ENCODE assay signal across 8 cellular contexts in genomic region chr19:5827891-5828660, GRCh38. TPM values are rescaled to one million over a fixed set of nuclear protein-coding genes. Genes with fewer than 3 reads are reported as not detected.
A peak's percentile ranks its signal among the peaks of the same experiment; 100 is the strongest.
DNase-seq lines count a peak whose midpoint lies in the region; ATAC-seq, FAIRE-seq and TF ChIP-seq lines count a peak whose summit lies in the region.

No MANE protein-coding gene starts in this region.

- H3K27ac ChIP-seq in A549 = peak overlapping the region; percentile 91 to 98

- POLR2A ChIA-PET in A549 (lab: Yijun Ruan, JAX) = interaction anchor here (0.5 to 2.7 kb wide), 32 partner anchors 9 to 438 kb away, joined by 3 to 42 read pairs (median 4); partner anchors contain the start of genes DUS3L, FUT5, FUT6 and NDUFA11

- TF ChIP-seq EP300 in A549 (IDR thresholded peaks at IDR 0.05) = no peak

- H3K4me3 Mint-ChIP-seq in central memory CD8-positive, alpha-beta T cell = peak overlapping the region; percentile 87

- H3K27ac Mint-ChIP-seq in central memory CD8-positive, alpha-beta T cell (ENCODE audit: low read depth) = peak overlapping the region; percentile 82

- H3K36me3 Mint-ChIP-seq in central memory CD8-positive, alpha-beta T cell (ENCODE audit: insufficient read depth) = peaks cover 14% of the 10 kb centered on the region

- TF ChIP-seq CTCF in A549 (IDR thresholded peaks at IDR 0.05) = no peak

- ATAC-seq in A549 (peak; percentile 73 to 81), GM18858 (IDR thresholded peaks at IDR 0.05; ENCODE audit: unreplicated experiment) (peak; percentile 64), HG03060 (IDR thresholded peaks at IDR 0.05; ENCODE audit: low read depth, unreplicated experiment) (peak; percentile 58)
- ATAC-seq in central memory CD8-positive, alpha-beta T cell (replicated peaks; ENCODE audit: extremely low read depth, poor library complexity, severe bottlenecking) = peak; percentile 80

- peaks cover 19% of the 10 kb centered on the region for H3K4me1 ChIP-seq in A549

- no peak for TF ChIP-seq RAD21 in A549 (conservative IDR thresholded peaks at IDR 0.05 in 1 of 2, IDR thresholded peaks at IDR 0.05 in 1 of 2)

- H3K9me3 Mint-ChIP-seq in central memory CD8-positive, alpha-beta T cell = peaks cover 5% of the 10 kb centered on the region

- TF ChIP-seq POLR2A in A549 (IDR thresholded peaks at IDR 0.05; ENCODE audit: low read length) = peak; percentile 96

- H3K4me1 Mint-ChIP-seq in central memory CD8-positive, alpha-beta T cell = peaks cover 16% of the 10 kb centered on the region

- WGBS in A549 (ENCODE audit: missing lambda C conversion rate) = 4% methylated on average over 12 of the region's 91 CpGs

- FAIRE-seq in A549 (lab: Jason Lieb, UNC) = no peak

- peak; percentile 89 to 93 for DNase-seq in A549 (ENCODE audit: low read depth in 1 of 2, low spot score in 1 of 2)
- DNase-seq in NCI-H2171 treated with DMSO at 0.1 percent for 48 hours (lab: John Stamatoyannopoulos, UW) = peak; percentile 95
- peak; percentile 83 to 87 (median 85) for DNase-seq in activated CD4-positive, CD25-positive, alpha-beta regulatory T cell (lab: John Stamatoyannopoulos, UW)
- DNase-seq in central memory CD8-positive, alpha-beta T cell (ENCODE audit: low spot score in 2 of 2) = peak; percentile 81 to 85
- DNase-seq in kidney glomerular epithelial cell (lab: John Stamatoyannopoulos, UW) = peak; percentile 86
- DNase-seq in stimulated activated CD4-positive, alpha-beta T cell treated with anti-CD3 and anti-CD28 coated beads, Interleukin-12 subunit alpha, Interleukin-12 subunit beta, amount 100 ng/mL, for 48 hours (ENCODE audit: low read depth in 2 of 3, low spot score in 1 of 3) = peak; percentile 92 to 97 (median 92)

- peak overlapping the region; percentile 64 for H3K4me3 ChIP-seq in A549

- H3K27me3 Mint-ChIP-seq in central memory CD8-positive, alpha-beta T cell = peaks cover 11% of the 10 kb centered on the region

- H3K9me3 ChIP-seq in A549 = no peaks in the 10 kb centered on the region

- H3K4me2 ChIP-seq in A549 = peak overlapping the region; percentile 89

- CTCF ChIA-PET in A549 (lab: Yijun Ruan, JAX) = interaction anchor here (0.7 to 8.5 kb wide), 7 partner anchors 24 to 1010 kb away, joined by 3 to 74 read pairs (median 3); partner anchors contain the start of gene NRTN

TF ChIP-seq in A549, 52 proteins besides CTCF, POLR2A, EP300 and RAD21 (continues in another document):
- no peak for TF ChIP-seq RARB (CRISPR knock-in tag; IDR thresholded peaks at IDR 0.05)
- no peak for TF ChIP-seq ZSCAN20 (CRISPR knock-in tag; IDR thresholded peaks at IDR 0.05)
- TF ChIP-seq CEBPB (IDR thresholded peaks at IDR 0.05) = peak in 1 of 2 experiments; percentile 69; a peak in 2 of 4 replicates
- peak; percentile 34; the same call in 1 of the 2 replicates for TF ChIP-seq JUNB (IDR thresholded peaks at IDR 0.05)
- TF ChIP-seq TP53 (CRISPR knock-in tag; IDR thresholded peaks at IDR 0.05) = peak; percentile 16; the same call in 1 of the 2 replicates
- peak; percentile 21; the same call in 1 of the 2 replicates for TF ChIP-seq FOSB (CRISPR knock-in tag; IDR thresholded peaks at IDR 0.05)
- TF ChIP-seq REST (IDR thresholded peaks at IDR 0.05) = peak; percentile 97
- peak; percentile 97 for TF ChIP-seq CHD2 (IDR thresholded peaks at IDR 0.05; ENCODE audit: low read length, partially characterized antibody)
- TF ChIP-seq KDM1A (IDR thresholded peaks at IDR 0.05; ENCODE audit: low read depth) = no peak
- no peak for TF ChIP-seq MAZ (IDR thresholded peaks at IDR 0.05; ENCODE audit: borderline replicate concordance, low read depth, low read length)
- TF ChIP-seq NFE2L2 (conservative IDR thresholded peaks at IDR 0.05; ENCODE audit: low read length) = no peak
- no peak for TF ChIP-seq EHMT2 (IDR thresholded peaks at IDR 0.05; ENCODE audit: low read depth)
- no peak for TF ChIP-seq ZC3H11A (IDR thresholded peaks at IDR 0.05)
- no peak for TF ChIP-seq BHLHE40 (IDR thresholded peaks at IDR 0.05; ENCODE audit: low read depth, low read length)
- TF ChIP-seq RCOR1 (IDR thresholded peaks at IDR 0.05; ENCODE audit: low read depth, low read length) = no peak
- TF ChIP-seq FOSL2 (IDR thresholded peaks at IDR 0.05) = peak; percentile 69
- peak; percentile 97 for TF ChIP-seq FOSL2 (CRISPR knock-in tag; IDR thresholded peaks at IDR 0.05)
- peak; percentile 74 for TF ChIP-seq PHF8 (IDR thresholded peaks at IDR 0.05; ENCODE audit: borderline replicate concordance, low read depth)
- TF ChIP-seq MAX (IDR thresholded peaks at IDR 0.05) = peak; percentile 86
- TF ChIP-seq RNF2 (IDR thresholded peaks at IDR 0.05; ENCODE audit: borderline replicate concordance, low read depth) = no peak
- TF ChIP-seq JUN (IDR thresholded peaks at IDR 0.05) = peak; percentile 73 to 96; a peak in 4 of 5 replicates
- no peak for TF ChIP-seq EHF (CRISPR knock-in tag; IDR thresholded peaks at IDR 0.05)
- no peak for TF ChIP-seq CBX2 (IDR thresholded peaks at IDR 0.05; ENCODE audit: borderline replicate concordance, low read depth)
- no peak for TF ChIP-seq HDAC2 (IDR thresholded peaks at IDR 0.05)

RNA-seq across cellular contexts. Expression of gene FUT6, which starts 11.4 kb away (rescaled TPM):
- polyA plus RNA-seq in A549 (2011; rRNA removed) = 0.12 TPM in 1 of 2 replicates, not detected in the other
- polyA plus RNA-seq in A549 (2012; cell fraction: cytosol; rRNA removed) = 0.03 and 0.05 TPM in 2 replicates
- not detected in 2 replicates for polyA plus RNA-seq in A549 (2012; cell fraction: nucleus; rRNA removed)
- polyA plus RNA-seq in A549 (2017; fragmentation: RNase III; extraction: RNeasy Plus Mini Kit Qiagen cat#74134 plus additional on column Dnase treatment) = not detected in 3 replicates
- not detected in 2 replicates for polyA minus RNA-seq in A549 (2011; rRNA and poly(A)+ RNA removed)

RNA-seq across cellular contexts. Expression of gene FUT3, which starts 23.2 kb away (rescaled TPM):
- polyA plus RNA-seq in A549 (2011; rRNA removed) = 0.09 and 0.20 TPM in 2 replicates
- polyA plus RNA-seq in A549 (2012; cell fraction: cytosol; rRNA removed) = 0.03 and 0.04 TPM in 2 replicates
- 0.20 and 0.59 TPM in 2 replicates for polyA plus RNA-seq in A549 (2012; cell fraction: nucleus; rRNA removed)
- 0.09 TPM in 1 of 3 replicates, not detected in the others for polyA plus RNA-seq in A549 (2017; fragmentation: RNase III; extraction: RNeasy Plus Mini Kit Qiagen cat#74134 plus additional on column Dnase treatment)
- not detected in 2 replicates for polyA minus RNA-seq in A549 (2011; rRNA and poly(A)+ RNA removed)

RNA-seq across cellular contexts. Expression of gene NRTN, which starts 23.2 kb away (rescaled TPM):
- polyA plus RNA-seq in A549 (2011; rRNA removed) (0.32 and 0.38 TPM in 2 replicates), A549 (2017; fragmentation: RNase III; extraction: RNeasy Plus Mini Kit Qiagen cat#74134 plus additional on column Dnase treatment) (0.45 to 0.61 TPM (median 0.50 TPM) in 3 replicates)
- polyA plus RNA-seq in A549 (2012; cell fraction: cytosol; rRNA removed) = 0.86 and 1.1 TPM in 2 replicates
- polyA plus RNA-seq in A549 (2012; cell fraction: nucleus; rRNA removed) = 0.67 and 0.88 TPM in 2 replicates
- polyA minus RNA-seq in A549 (2011; rRNA and poly(A)+ RNA removed) = 0.24 and 0.33 TPM in 2 replicates

RNA-seq across cellular contexts. Expression of gene DUS3L, which starts 37.1 kb away (rescaled TPM):
- polyA plus RNA-seq in A549 (2011; rRNA removed) (15.5 and 16.3 TPM in 2 replicates), A549 (2017; fragmentation: RNase III; extraction: RNeasy Plus Mini Kit Qiagen cat#74134 plus additional on column Dnase treatment) (26.9 to 29.4 TPM (median 27.9 TPM) in 3 replicates)
- polyA plus RNA-seq in A549 (2012; cell fraction: cytosol; rRNA removed) = 53.3 and 66.5 TPM in 2 replicates
- polyA plus RNA-seq in A549 (2012; cell fraction: nucleus; rRNA removed) = 222 and 288 TPM in 2 replicates
- 10.9 and 20.9 TPM in 2 replicates for polyA minus RNA-seq in A549 (2011; rRNA and poly(A)+ RNA removed)

RNA-seq across cellular contexts. Expression of gene FUT5, which starts 42.3 kb away (rescaled TPM):
- 0.04 TPM in 1 of 2 replicates, not detected in the other for polyA plus RNA-seq in A549 (2011; rRNA removed)
- polyA plus RNA-seq in A549 (2012; cell fraction: cytosol; rRNA removed) = 0.01 TPM in 1 of 2 replicates, not detected in the other
- 0.02 TPM in 1 of 2 replicates, not detected in the other for polyA plus RNA-seq in A549 (2012; cell fraction: nucleus; rRNA removed)
- polyA plus RNA-seq in A549 (2017; fragmentation: RNase III; extraction: RNeasy Plus Mini Kit Qiagen cat#74134 plus additional on column Dnase treatment) = not detected in 3 replicates
- polyA minus RNA-seq in A549 (2011; rRNA and poly(A)+ RNA removed) = 0.08 TPM in 1 of 2 replicates, not detected in the other

Comparison
In these comparisons a context has a peak if more than half of its experiments do, and no peak if none do; other contexts are left out.
1. Peak in every context shown above with its lines: DNase-seq, ATAC-seq, H3K4me3 ChIP-seq and H3K27ac ChIP-seq.